Comparison of ENCODE assay signal across 8 cellular contexts in genomic region chr1:180168786-180169640, GRCh38. TPM values are rescaled to one million over a fixed set of nuclear protein-coding genes. Genes with fewer than 3 reads are reported as not detected.
A peak's percentile ranks its signal among the peaks of the same experiment; 100 is the strongest.
DNase-seq lines count a peak whose midpoint lies in the region; ATAC-seq and TF ChIP-seq lines count a peak whose summit lies in the region.

No MANE protein-coding gene starts in this region.

- H3K27me3 Mint-ChIP-seq in central memory CD8-positive, alpha-beta T cell: no peaks in the 10 kb centered on the region
- no peaks in the 10 kb centered on the region for H3K27me3 Mint-ChIP-seq in mesothelial cell of epicardium (ENCODE audit: low read depth)

- peak; percentile 76 for DNase-seq in BE2C
- DNase-seq in GM13977 (ENCODE audit: low spot score): peak; percentile 68
- no peak for DNase-seq in RWPE2 (ENCODE audit: low spot score)
- DNase-seq in central memory CD8-positive, alpha-beta T cell (ENCODE audit: low spot score in 2 of 2): no peak
- no peak for DNase-seq in mesothelial cell of epicardium (ENCODE audit: low spot score in 2 of 2, unreplicated experiment in 2 of 2)
- DNase-seq in GF-D8 (lab: John Stamatoyannopoulos, UW): no peak

- no peaks in the 10 kb centered on the region for H3K27me3 ChIP-seq in BE2C
- H3K27me3 ChIP-seq in RWPE2 (ENCODE audit: insufficient read depth, poor library complexity, severe bottlenecking): no peaks in the 10 kb centered on the region

- no peaks in the 10 kb centered on the region for H3K9me3 Mint-ChIP-seq in central memory CD8-positive, alpha-beta T cell
- H3K9me3 Mint-ChIP-seq in mesothelial cell of epicardium: no peaks in the 10 kb centered on the region

- no peaks in the 10 kb centered on the region for H3K36me3 ChIP-seq in BE2C
- peaks cover 23% of the 10 kb centered on the region for H3K36me3 ChIP-seq in RWPE2 (ENCODE audit: low read depth)

- TF ChIP-seq POLR2A in GM18505 (IDR thresholded peaks at IDR 0.05; ENCODE audit: borderline replicate concordance, extremely low read depth, insufficient read depth, insufficient read length): no peak

- peak; percentile 59 for ATAC-seq in HG03432 (IDR thresholded peaks at IDR 0.05; ENCODE audit: unreplicated experiment)
- peak; percentile 13; the same call in 1 of the 3 replicates for ATAC-seq in RWPE2 (ENCODE audit: low read depth)
- peak; percentile 54 for ATAC-seq in central memory CD8-positive, alpha-beta T cell (replicated peaks; ENCODE audit: extremely low read depth, poor library complexity, severe bottlenecking)
- ATAC-seq in GM18505 (IDR thresholded peaks at IDR 0.05; ENCODE audit: unreplicated experiment): no peak

- peak; percentile 89 for TF ChIP-seq CTCF in BE2C (IDR thresholded peaks at IDR 0.05; ENCODE audit: low read depth, low read length)
- peak; percentile 68 for TF ChIP-seq CTCF in GM13977 (IDR thresholded peaks at IDR 0.05; ENCODE audit: extremely low read depth, insufficient read depth, missing control alignments)
- peak; percentile 61 for TF ChIP-seq CTCF in RWPE2 (IDR thresholded peaks at IDR 0.05; ENCODE audit: poor library complexity, severe bottlenecking)
- TF ChIP-seq CTCF in mesothelial cell of epicardium (IDR thresholded peaks at IDR 0.05; ENCODE audit: unreplicated experiment): no peak

- H3K27ac ChIP-seq in RWPE2 (ENCODE audit: poor library complexity, severe bottlenecking): peak overlapping the region; percentile 79

- H3K4me1 ChIP-seq in BE2C (peaks cover 22% of the 10 kb centered on the region), RWPE2 (ENCODE audit: insufficient read depth, poor library complexity, severe bottlenecking) (peaks cover 30% of the 10 kb centered on the region)

- no peak overlapping the region for H3K27ac Mint-ChIP-seq in central memory CD8-positive, alpha-beta T cell (ENCODE audit: low read depth)
- H3K27ac Mint-ChIP-seq in mesothelial cell of epicardium: peak overlapping the region; percentile 30

- peaks cover 13% of the 10 kb centered on the region for H3K4me1 Mint-ChIP-seq in central memory CD8-positive, alpha-beta T cell
- peaks cover 22% of the 10 kb centered on the region for H3K4me1 Mint-ChIP-seq in mesothelial cell of epicardium

- H3K4me3 ChIP-seq in BE2C (ENCODE audit: low read depth, low read length) (no peak overlapping the region), RWPE2 (ENCODE audit: severe bottlenecking) (no peak overlapping the region)

- H3K9me3 ChIP-seq in BE2C: no peaks in the 10 kb centered on the region
- H3K9me3 ChIP-seq in RWPE2 (ENCODE audit: severe bottlenecking): no peaks in the 10 kb centered on the region

- in situ Hi-C loops in GM13977 (cut with MboI; ENCODE audit: low pct_unique_long_range_greater_than_20kb, low sequenced_read_pairs, unreplicated experiment): loop anchor here (10.0 kb wide), 1 partner anchor 294 kb away; the partner anchor contains the start of gene TOR1AIP2

- no peak overlapping the region for H3K4me3 Mint-ChIP-seq in central memory CD8-positive, alpha-beta T cell
- H3K4me3 Mint-ChIP-seq in mesothelial cell of epicardium: no peak overlapping the region

- H3K36me3 Mint-ChIP-seq in central memory CD8-positive, alpha-beta T cell (ENCODE audit: insufficient read depth): peaks cover 2% of the 10 kb centered on the region
- H3K36me3 Mint-ChIP-seq in mesothelial cell of epicardium: peaks cover 14% of the 10 kb centered on the region

RNA-seq across cellular contexts. Expression of gene QSOX1, which starts 14.3 kb away (rescaled TPM):
- 151 TPM for polyA plus RNA-seq in BE2C (2012; ENCODE audit: insufficient read depth, insufficient read length, low read depth)
- 70.6 to 72.4 TPM (median 71.7 TPM) in 3 replicates for total RNA-seq in mesothelial cell of epicardium

Comparison
In these comparisons a context has a peak if more than half of its experiments do, and no peak if none do; other contexts are left out.
1. DNase-seq: peak in BE2C (single experiment) and GM13977 (single experiment); none in RWPE2 (single experiment), central memory CD8-positive, alpha-beta T cell (0 of 2), mesothelial cell of epicardium (0 of 2) and GF-D8 (single experiment).